Comparison of ENCODE assay signal across 8 cellular contexts in genomic region chr7:151311294-151311864, GRCh38. TPM values are rescaled to one million over a fixed set of nuclear protein-coding genes. Genes with fewer than 3 reads are reported as not detected.
DNase-seq lines count a peak whose midpoint lies in the region; ATAC-seq lines count a peak whose summit lies in the region.

No MANE protein-coding gene starts in this region.

- in situ Hi-C loops in ACHN (cut with HindIII; ENCODE audit: low pct_ligation_motif_present, low pct_unique_long_range_greater_than_20kb, low sequenced_read_pairs) = no loop called here

- DNase-seq in ACHN = peak; percentile 28
- peak; percentile 49 for DNase-seq in Daoy (ENCODE audit: low read depth)
- peak; percentile 46 for DNase-seq in NCI-H2171 treated with DMSO at 0.1 percent for 48 hours (lab: John Stamatoyannopoulos, UW)
- peak; percentile 24 for DNase-seq in ecto neural progenitor cell (ENCODE audit: low spot score)
- no peak for DNase-seq in putamen (ENCODE audit: low spot score)

- no peak for ATAC-seq in GM19351 (IDR thresholded peaks at IDR 0.05; ENCODE audit: unreplicated experiment)
- no peak for ATAC-seq in HG03108 (IDR thresholded peaks at IDR 0.05; ENCODE audit: unreplicated experiment)
- no peak for ATAC-seq in activated CD4-positive, CD25-positive, alpha-beta regulatory T cell treated with anti-CD3 and anti-CD28 coated beads, Interleukin-2, amount 50 U/mL, for 24 hours

RNA-seq across cellular contexts. Expression of gene NUB1, which starts 30.2 kb away (rescaled TPM):
- 128 and 131 TPM in 2 replicates for total RNA-seq in Daoy (2014; rRNA removed; shearing (Covaris generic))
